Comparison of ENCODE assay signal across 25 cellular contexts in the genomic region with DNA sequence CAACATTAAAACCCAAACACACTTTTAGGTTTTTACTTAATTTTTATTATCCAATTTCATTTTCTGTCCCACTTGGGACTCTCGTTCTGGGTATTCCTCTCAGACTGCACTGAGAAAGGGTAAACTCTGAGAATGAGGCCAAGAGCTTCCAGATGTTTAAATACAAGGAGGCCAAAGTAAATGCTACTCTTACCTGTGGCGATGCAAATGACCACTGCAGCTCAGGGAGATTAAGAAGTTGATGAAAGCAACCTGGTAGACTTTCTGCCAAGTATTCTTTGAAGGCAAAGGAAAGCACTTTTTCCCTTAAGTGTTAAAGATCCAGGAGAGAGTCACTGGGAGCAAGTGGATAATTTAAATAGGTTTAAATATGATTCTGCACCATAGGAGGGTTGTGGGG.
"Had no signal": no experiment of that assay in that cellular context is flagged by ENCODE, and none has a peak within 500 bp of the region (broad histone marks: within the 10 kb centered on the region; RNA-seq: fewer than 3 reads in every experiment).

No MANE protein-coding gene starts in this region.

- H3K4me3 ChIP-seq: PC-9 had no signal

- H2AFZ ChIP-seq: PC-9 had no signal

- H3K4me2 ChIP-seq: PC-9 had no signal

- ATAC-seq: activated CD8-positive, alpha-beta T cell treated with anti-CD3 and anti-CD28 coated beads for 36 hours; activated T-cell treated with anti-CD3 and anti-CD28 coated beads, Interleukin-2, amount 50 U/mL, for 72 hours; activated T-helper 17 cell treated with anti-CD3 and anti-CD28 coated beads, Interleukin-2, amount 50 U/mL, for 72 hours had no signal

- H3K27ac ChIP-seq: brain microvascular endothelial cell, PC-9 had no signal

- DNase-seq: activated CD4-positive, alpha-beta T cell treated with anti-CD3 and anti-CD28 coated beads, Interleukin-2, amount 10 ng/mL, durations not matched to agents 24 days and 14 days; activated CD4-positive, alpha-beta T cell treated with anti-CD3 and anti-CD28 coated beads, Interleukin-2, amount 50 U/mL, for 4 hours; activated CD8-positive, alpha-beta T cell treated with anti-CD3 and anti-CD28 coated beads for 36 hours; activated effector memory CD4-positive, alpha-beta T cell treated with anti-CD3 and anti-CD28 coated beads, Interleukin-2, amount 50 U/mL, for 16 hours; activated naive CD4-positive, alpha-beta T cell; activated naive CD4-positive, alpha-beta T cell treated with anti-CD3 and anti-CD28 coated beads, Interleukin-2, amount 50 U/mL, for 16 hours; activated naive CD8-positive, alpha-beta T cell treated with anti-CD3 and anti-CD28 coated beads for 36 hours; activated T-cell treated with anti-CD3 and anti-CD28 coated beads, Interleukin-2, amount 50 U/mL, for 1 hour; activated T-cell treated with anti-CD3 and anti-CD28 coated beads, Interleukin-2, amount 50 U/mL, for 72 hours; amniotic stem cell; aorta; central memory CD4-positive, alpha-beta T cell; NCI-H1417 treated with DMSO at 0.1 percent for 48 hours; NCI-H187 treated with DMSO at 0.1 percent for 48 hours; NCI-H2227 treated with DMSO at 0.1 percent for 48 hours; NCI-H526 treated with DMSO at 0.1 percent for 48 hours; NCI-H774; PC-9; Right ventricle myocardium superior; SW 1271; T-helper 1 cell; T-helper 2 cell; T-helper 9 cell had no signal

- H3K27me3 ChIP-seq: brain microvascular endothelial cell had no signal
